Comparison of ENCODE assay signal across 12 cellular contexts in the genomic region with DNA sequence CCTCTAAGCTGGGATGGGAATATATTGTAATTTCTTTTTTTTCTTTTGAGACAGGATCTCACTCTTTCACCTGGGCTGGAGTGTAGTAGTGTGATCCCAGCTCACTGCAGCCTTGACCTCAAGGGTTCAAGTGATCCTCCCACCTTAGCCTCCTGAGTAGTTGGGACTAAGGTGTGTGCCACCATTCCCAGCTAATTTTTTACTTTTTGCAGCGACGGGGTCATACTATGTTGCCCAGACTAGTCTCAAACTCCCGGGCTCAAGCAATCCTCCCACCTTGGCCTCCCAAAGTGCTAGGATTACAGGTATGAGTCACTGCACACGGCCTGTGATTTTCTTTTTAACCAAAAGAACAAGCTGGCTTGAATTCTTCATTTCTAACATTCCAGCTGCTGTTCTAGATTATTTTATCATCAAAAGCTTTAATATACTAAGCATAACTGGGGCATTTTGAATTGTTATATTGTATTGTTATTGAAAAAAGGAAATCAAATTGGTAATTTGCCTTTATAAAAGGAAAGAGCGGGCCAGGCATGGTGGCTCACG.
"Had no signal": no experiment of that assay in that cellular context is flagged by ENCODE, and none has a peak within 500 bp of the region (broad histone marks: within the 10 kb centered on the region; RNA-seq: fewer than 3 reads in every experiment).

No MANE protein-coding gene starts in this region.

- H3K9me3 ChIP-seq: esophagus muscularis mucosa, gastrocnemius medialis, prostate gland had no signal

- H3K27ac ChIP-seq: brain microvascular endothelial cell, esophagus muscularis mucosa, prostate gland had no signal

- DNase-seq: activated B cell treated with CpG ODN at 0.5 μM for 24 hours; activated CD4-positive, alpha-beta T cell treated with anti-CD3 and anti-CD28 coated beads, Interleukin-2, amount 10 ng/mL, durations not matched to agents 24 days and 14 days; cerebellar nuclear complex; gastrocnemius medialis; mucosa of descending colon; natural killer cell; stimulated activated CD4-positive, alpha-beta T cell treated with anti-CD3 and anti-CD28 coated beads, Interleukin-2, amount 100 ng/mL, for 24 hours; stimulated activated naive CD4-positive, alpha-beta T cell had no signal

- H3K4me3 ChIP-seq: esophagus muscularis mucosa, gastrocnemius medialis, lung, mucosa of descending colon, prostate gland had no signal

- H3K36me3 ChIP-seq: brain microvascular endothelial cell, gastrocnemius medialis, prostate gland had no signal

- H3K27me3 ChIP-seq: brain microvascular endothelial cell, esophagus muscularis mucosa, gastrocnemius medialis had no signal

- ATAC-seq: mucosa of descending colon, natural killer cell had no signal
